12 cellular contexts compared by ENCODE assay signal in the genomic region with DNA sequence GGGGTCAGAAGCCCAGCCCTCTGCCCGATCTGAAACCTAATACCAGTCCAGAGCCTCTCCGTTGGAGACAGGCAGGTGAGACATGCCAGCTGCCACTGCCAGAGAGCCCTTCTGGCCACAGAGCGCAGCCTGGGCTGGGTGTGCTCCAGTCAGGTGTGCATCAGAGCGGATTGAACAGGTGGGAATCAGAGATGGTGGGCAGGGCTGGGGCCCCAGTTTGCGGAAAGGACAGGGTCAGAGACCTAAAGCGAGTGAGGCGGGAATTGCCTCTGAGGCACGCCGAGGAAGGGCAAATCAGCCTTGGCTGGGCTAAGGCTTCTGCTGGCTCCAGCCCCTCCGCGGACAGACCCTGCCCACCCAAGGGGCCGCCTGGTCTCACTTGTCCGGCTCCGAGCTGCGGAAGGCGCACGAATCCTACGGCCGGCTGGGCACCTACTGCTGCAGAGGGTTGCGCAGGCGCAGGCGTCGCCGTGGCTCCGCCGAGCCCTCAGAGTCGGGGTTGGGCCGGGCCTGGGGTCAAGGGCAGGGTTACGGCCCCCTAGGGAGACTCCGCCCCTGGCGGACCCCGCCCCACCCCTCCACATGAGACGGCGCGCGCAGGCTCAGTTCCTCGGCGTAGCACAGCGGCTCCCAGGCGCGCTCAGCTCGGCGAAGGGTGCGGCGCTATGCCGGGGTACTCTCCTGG. TPM values are rescaled to one million over a fixed set of nuclear protein-coding genes. Genes with fewer than 3 reads are reported as not detected.
DNase-seq lines count a peak whose midpoint lies in the region; ATAC-seq, FAIRE-seq and TF ChIP-seq lines count a peak whose summit lies in the region.
"Had no signal": no experiment of that assay in that cellular context is flagged by ENCODE, and none has a peak within 500 bp of the region (broad histone marks: within the 10 kb centered on the region; RNA-seq: fewer than 3 reads in every experiment).

No MANE protein-coding gene starts in this region.

- no peak overlapping the region for H3K27ac Mint-ChIP-seq in type B pancreatic cell

- H3K4me3 ChIP-seq in mucosa of rectum (ENCODE audit: low read length in 2 of 2), result peak overlapping the region; percentile 24 to 52
- H3K4me3 ChIP-seq: A549 had no signal

- peak overlapping the region; percentile 85 for H3K4me3 Mint-ChIP-seq in type B pancreatic cell

- H3K9ac ChIP-seq in mucosa of rectum (ENCODE audit: low read depth in 1 of 2, low read length in 2 of 2), result peak overlapping the region in 1 of 2 donors; percentile 18

- TF ChIP-seq CTCF in foreskin keratinocyte (conservative IDR thresholded peaks at IDR 0.05) (no peak), type B pancreatic cell (conservative IDR thresholded peaks at IDR 0.05) (no peak)

- no peaks in the 10 kb centered on the region for H3K9me3 Mint-ChIP-seq in type B pancreatic cell

- no peaks in the 10 kb centered on the region for H3K36me3 Mint-ChIP-seq in type B pancreatic cell

- H3K4me1 ChIP-seq in foreskin keratinocyte, result no peaks in the 10 kb centered on the region
- H3K4me1 ChIP-seq in mucosa of rectum (ENCODE audit: control insufficient read depth in 2 of 2, insufficient read depth in 2 of 2, low read length in 2 of 2), result no peaks in the 10 kb centered on the region
- H3K4me1 ChIP-seq: A549 had no signal

- peaks cover 44% of the 10 kb centered on the region for H3K27me3 Mint-ChIP-seq in type B pancreatic cell

- H3K27me3 ChIP-seq in foreskin keratinocyte (peaks cover 25% of the 10 kb centered on the region), mucosa of rectum (ENCODE audit: control insufficient read depth in 2 of 2, insufficient read depth in 2 of 2, low read length in 2 of 2) (peaks cover 2 to 6% of the 10 kb centered on the region in 2 donors)

- H3K27ac ChIP-seq in foreskin keratinocyte (no peak overlapping the region), mucosa of rectum (ENCODE audit: low read depth in 2 of 2, low read length in 2 of 2) (no peak overlapping the region)
- H3K27ac ChIP-seq: A549 had no signal

- H3K36me3 ChIP-seq in mucosa of rectum (ENCODE audit: control insufficient read depth in 2 of 2, insufficient read depth in 2 of 2, low read length in 2 of 2), result no peaks in the 10 kb centered on the region

- peaks cover 4% of the 10 kb centered on the region for H3K4me1 Mint-ChIP-seq in type B pancreatic cell (ENCODE audit: unreplicated experiment)

- DNase-seq in NCI-H748 (lab: John Stamatoyannopoulos, UW; ENCODE audit: unreplicated experiment) (peak; percentile 3), NCI-H748 treated with DMSO at 0.1 percent for 48 hours (lab: John Stamatoyannopoulos, UW) (no peak), foreskin keratinocyte (no peak), type B pancreatic cell (ENCODE audit: extremely low spot score, unreplicated experiment) (no peak), HTR-8/SVneo (ENCODE audit: insufficient read length, low spot score) (no peak)
- DNase-seq in activated CD8-positive, alpha-beta memory T cell treated with anti-CD3 and anti-CD28 coated beads, Interleukin-2, amount 50 U/mL, for 4 hours, result no peak
- DNase-seq: activated gamma-delta T cell treated with Interleukin-2 at 50 U/mL for 16 hours, NCI-H774, T1000 had no signal

- H3K9me3 ChIP-seq in mucosa of rectum (ENCODE audit: control insufficient read depth in 2 of 2, low read length in 2 of 2), result no peaks in the 10 kb centered on the region
- H3K9me3 ChIP-seq: A549 had no signal

- no peak for FAIRE-seq in HTR-8/SVneo (lab: Jason Lieb, UNC)
- FAIRE-seq: A549 had no signal

- ATAC-seq in foreskin keratinocyte, result peak; percentile 22
- ATAC-seq in GM18861 (IDR thresholded peaks at IDR 0.05; ENCODE audit: unreplicated experiment), result no peak
- ATAC-seq: A549 had no signal

RNA-seq across cellular contexts. Expression of a gene that starts 10.3 kb away (rescaled TPM):
- total RNA-seq in foreskin keratinocyte (5.1 and 5.4 TPM in 2 replicates), type B pancreatic cell (ENCODE audit: low replicate concordance) (11.1 and 12.9 TPM in 2 replicates)
- 3.4 and 4.1 TPM in 2 replicates for polyA plus RNA-seq in foreskin keratinocyte

RNA-seq across cellular contexts. Expression of a gene that starts 14.2 kb away (rescaled TPM):
- total RNA-seq in foreskin keratinocyte, result 10.7 and 15.3 TPM in 2 replicates
- polyA plus RNA-seq in foreskin keratinocyte, result 11.1 and 13.9 TPM in 2 replicates
- total RNA-seq in type B pancreatic cell (ENCODE audit: low replicate concordance), result 20.2 and 29.5 TPM in 2 replicates
